1 cellular context compared by ENCODE assay signal in the genomic region with DNA sequence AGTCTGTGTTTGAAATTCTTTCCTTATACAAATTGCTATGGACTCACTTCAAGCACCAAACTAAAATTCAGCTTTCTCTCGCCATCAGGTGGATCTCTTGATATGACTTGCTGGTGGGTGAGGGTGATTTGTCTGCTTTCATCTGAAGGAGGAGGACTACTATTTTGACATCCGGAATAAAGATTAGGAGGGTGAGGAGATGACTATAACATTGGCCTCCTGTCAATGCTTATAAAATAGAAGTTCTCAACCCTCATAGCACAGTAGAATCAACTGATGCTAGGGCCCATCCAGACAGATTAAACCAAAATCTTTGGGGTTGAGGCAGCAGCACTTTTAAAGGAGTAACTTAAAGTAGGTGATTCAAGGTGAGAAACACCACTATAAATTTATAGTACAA.
A peak's percentile ranks its signal among the peaks of the same experiment; 100 is the strongest.
TF ChIP-seq lines count a peak whose summit lies in the region.

No MANE protein-coding gene starts in this region.

TF ChIP-seq in K562, 482 proteins besides CTCF, POLR2A, EP300 and RAD21 (continued from another document):
- peak; percentile 98 for TF ChIP-seq MYNN (IDR thresholded peaks at IDR 0.05)
- TF ChIP-seq MYNN (CRISPR knock-in tag; IDR thresholded peaks at IDR 0.05), result peak; percentile 79; the same call in 1 of the 2 replicates
